In the genomic region with DNA sequence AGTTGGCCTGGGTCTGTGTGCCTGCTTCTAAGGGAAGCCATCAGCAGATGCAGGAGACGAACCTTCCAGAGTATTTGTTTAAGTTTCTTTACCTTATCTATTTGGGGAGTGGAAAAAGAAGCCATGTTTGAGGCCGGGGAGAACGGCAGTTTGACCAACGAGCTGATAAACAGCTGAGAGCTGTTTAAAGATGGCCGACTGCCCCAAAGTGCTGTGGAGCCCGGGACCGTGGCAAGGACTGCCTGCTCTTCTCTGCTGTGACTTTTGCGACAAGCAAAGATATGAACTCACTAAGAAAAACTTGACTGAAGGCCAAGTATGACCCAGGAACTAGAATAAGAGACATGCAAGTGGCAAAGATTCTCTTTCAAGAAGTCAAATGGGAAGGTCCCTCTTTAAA, we compare ENCODE assay signal across 22 cellular contexts.
A peak's percentile ranks its signal among the peaks of the same experiment; 100 is the strongest.
DNase-seq lines count a peak whose midpoint lies in the region; ATAC-seq, FAIRE-seq and TF ChIP-seq lines count a peak whose summit lies in the region.
"Had no signal": no experiment of that assay in that cellular context is flagged by ENCODE, and none has a peak within 500 bp of the region (broad histone marks: within the 10 kb centered on the region; RNA-seq: fewer than 3 reads in every experiment).

No MANE protein-coding gene starts in this region.

- H2AFZ ChIP-seq in smooth muscle cell (ENCODE audit: low read depth), result peak overlapping the region; percentile 78

- no peak overlapping the region for H3K9ac ChIP-seq in smooth muscle cell (ENCODE audit: low read depth)

- ATAC-seq in GM21360 (IDR thresholded peaks at IDR 0.05; ENCODE audit: unreplicated experiment), result no peak
- ATAC-seq: A549, PC-3 had no signal

- H3K4me1 ChIP-seq in smooth muscle cell (ENCODE audit: low read depth), result no peaks in the 10 kb centered on the region
- H3K4me1 ChIP-seq: A549, Caco-2 had no signal

- peak; percentile 80 for FAIRE-seq in D721Med (lab: Jason Lieb, UNC)
- FAIRE-seq: A549, GM18507 had no signal

- H3K4me3 ChIP-seq in smooth muscle cell, result no peak overlapping the region
- H3K4me3 ChIP-seq: A549 had no signal

- no peak for TF ChIP-seq CTCF in D721Med (IDR thresholded peaks at IDR 0.05; ENCODE audit: insufficient read depth, missing control alignments)
- TF ChIP-seq CTCF in smooth muscle cell (IDR thresholded peaks at IDR 0.05; ENCODE audit: borderline replicate concordance, insufficient read depth, poor library complexity, severe bottlenecking), result no peak

- H3F3A ChIP-seq in smooth muscle cell (ENCODE audit: low read depth), result no peaks in the 10 kb centered on the region

- H3K27me3 ChIP-seq in smooth muscle cell (ENCODE audit: low read depth), result no peaks in the 10 kb centered on the region

- DNase-seq in D721Med (ENCODE audit: insufficient read length, low spot score) (no peak), OCI-M1 (lab: John Stamatoyannopoulos, UW) (peak; percentile 34), left kidney (ENCODE audit: low read depth, low spot score) (peak; percentile 48), smooth muscle cell (lab: John Stamatoyannopoulos, UW; ENCODE audit: unreplicated experiment) (no peak), D341Med (ENCODE audit: low spot score) (no peak), SW480 (ENCODE audit: low spot score) (no peak)
- DNase-seq: Caco-2; CD4-positive, alpha-beta T cell; DMS153; GDM1; MM.1S; NCI-H1048; NCI-H1417 treated with DMSO at 0.1 percent for 48 hours; NCI-H187; NCI-H2107; NCI-H446 treated with DMSO at 0.1 percent for 48 hours; NCI-H526 treated with DMSO at 0.1 percent for 48 hours; PC-3; Right ventricle myocardium superior had no signal

- WGBS in smooth muscle cell (ENCODE audit: low lambda C conversion rate), result 71% methylated on average over 8 of the region's 8 CpGs

- H3K9me3 ChIP-seq in smooth muscle cell (replicated peaks; ENCODE audit: low read depth), result no peaks in the 10 kb centered on the region
- H3K9me3 ChIP-seq: A549, Caco-2 had no signal

- H3K27ac ChIP-seq in smooth muscle cell (ENCODE audit: low read depth), result no peak overlapping the region
- H3K27ac ChIP-seq: A549 had no signal

- no peaks in the 10 kb centered on the region for H4K20me1 ChIP-seq in smooth muscle cell (ENCODE audit: low read depth)

- H3K36me3 ChIP-seq in smooth muscle cell (ENCODE audit: low read depth), result no peaks in the 10 kb centered on the region

- H3K79me2 ChIP-seq in smooth muscle cell (ENCODE audit: low read depth), result no peaks in the 10 kb centered on the region

- peak overlapping the region; percentile 20 for H3K4me2 ChIP-seq in smooth muscle cell
- H3K4me2 ChIP-seq: A549 had no signal

Comparison
In these comparisons a context has a peak if more than half of its experiments do, and no peak if none do; other contexts are left out.
1. DNase-seq: peak in OCI-M1 (single experiment) and left kidney (single experiment); none in D721Med (single experiment), smooth muscle cell (single experiment), D341Med (single experiment) and SW480 (single experiment).